Comparison of ENCODE assay signal across 1 cellular context in genomic region chr11:58578635-58579191, GRCh38.
TF ChIP-seq lines count a peak whose summit lies in the region.

A gene with protein sequence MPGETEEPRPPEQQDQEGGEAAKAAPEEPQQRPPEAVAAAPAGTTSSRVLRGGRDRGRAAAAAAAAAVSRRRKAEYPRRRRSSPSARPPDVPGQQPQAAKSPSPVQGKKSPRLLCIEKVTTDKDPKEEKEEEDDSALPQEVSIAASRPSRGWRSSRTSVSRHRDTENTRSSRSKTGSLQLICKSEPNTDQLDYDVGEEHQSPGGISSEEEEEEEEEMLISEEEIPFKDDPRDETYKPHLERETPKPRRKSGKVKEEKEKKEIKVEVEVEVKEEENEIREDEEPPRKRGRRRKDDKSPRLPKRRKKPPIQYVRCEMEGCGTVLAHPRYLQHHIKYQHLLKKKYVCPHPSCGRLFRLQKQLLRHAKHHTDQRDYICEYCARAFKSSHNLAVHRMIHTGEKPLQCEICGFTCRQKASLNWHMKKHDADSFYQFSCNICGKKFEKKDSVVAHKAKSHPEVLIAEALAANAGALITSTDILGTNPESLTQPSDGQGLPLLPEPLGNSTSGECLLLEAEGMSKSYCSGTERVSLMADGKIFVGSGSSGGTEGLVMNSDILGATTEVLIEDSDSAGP (plus strand): TSS chr11:58579063. CDS start chr11:58579282, 219 bp downstream.

TF ChIP-seq in HepG2, 621 proteins besides CTCF, POLR2A, EP300 and RAD21 (continued from another document and continues in another):
- TF ChIP-seq NR2F6 (IDR thresholded peaks at IDR 0.05) = peak; percentile 52; the same call in 1 of the 2 replicates
- TF ChIP-seq NR2F6 (CRISPR knock-in tag; IDR thresholded peaks at IDR 0.05) = peak; percentile 52; the same call in 1 of the 2 replicates
- no peak for TF ChIP-seq TCF12 (IDR thresholded peaks at IDR 0.05)
- no peak for TF ChIP-seq TCF12 (CRISPR knock-in tag; IDR thresholded peaks at IDR 0.05)
- 0 out of 2 replicates have a peak, but pooled peaks have one; percentile 47 for TF ChIP-seq ATAD3A (CRISPR knock-in tag; IDR thresholded peaks at IDR 0.05)
- TF ChIP-seq, protein P1, sequence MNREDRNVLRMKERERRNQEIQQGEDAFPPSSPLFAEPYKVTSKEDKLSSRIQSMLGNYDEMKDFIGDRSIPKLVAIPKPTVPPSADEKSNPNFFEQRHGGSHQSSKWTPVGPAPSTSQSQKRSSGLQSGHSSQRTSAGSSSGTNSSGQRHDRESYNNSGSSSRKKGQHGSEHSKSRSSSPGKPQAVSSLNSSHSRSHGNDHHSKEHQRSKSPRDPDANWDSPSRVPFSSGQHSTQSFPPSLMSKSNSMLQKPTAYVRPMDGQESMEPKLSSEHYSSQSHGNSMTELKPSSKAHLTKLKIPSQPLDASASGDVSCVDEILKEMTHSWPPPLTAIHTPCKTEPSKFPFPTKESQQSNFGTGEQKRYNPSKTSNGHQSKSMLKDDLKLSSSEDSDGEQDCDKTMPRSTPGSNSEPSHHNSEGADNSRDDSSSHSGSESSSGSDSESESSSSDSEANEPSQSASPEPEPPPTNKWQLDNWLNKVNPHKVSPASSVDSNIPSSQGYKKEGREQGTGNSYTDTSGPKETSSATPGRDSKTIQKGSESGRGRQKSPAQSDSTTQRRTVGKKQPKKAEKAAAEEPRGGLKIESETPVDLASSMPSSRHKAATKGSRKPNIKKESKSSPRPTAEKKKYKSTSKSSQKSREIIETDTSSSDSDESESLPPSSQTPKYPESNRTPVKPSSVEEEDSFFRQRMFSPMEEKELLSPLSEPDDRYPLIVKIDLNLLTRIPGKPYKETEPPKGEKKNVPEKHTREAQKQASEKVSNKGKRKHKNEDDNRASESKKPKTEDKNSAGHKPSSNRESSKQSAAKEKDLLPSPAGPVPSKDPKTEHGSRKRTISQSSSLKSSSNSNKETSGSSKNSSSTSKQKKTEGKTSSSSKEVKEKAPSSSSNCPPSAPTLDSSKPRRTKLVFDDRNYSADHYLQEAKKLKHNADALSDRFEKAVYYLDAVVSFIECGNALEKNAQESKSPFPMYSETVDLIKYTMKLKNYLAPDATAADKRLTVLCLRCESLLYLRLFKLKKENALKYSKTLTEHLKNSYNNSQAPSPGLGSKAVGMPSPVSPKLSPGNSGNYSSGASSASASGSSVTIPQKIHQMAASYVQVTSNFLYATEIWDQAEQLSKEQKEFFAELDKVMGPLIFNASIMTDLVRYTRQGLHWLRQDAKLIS (CRISPR knock-in tag; IDR thresholded peaks at IDR 0.05) = 0 out of 2 replicates have a peak, but pooled peaks have one; percentile 60
- no peak; the same call in 1 of the 2 replicates for TF ChIP-seq PITX1 (CRISPR knock-in tag; IDR thresholded peaks at IDR 0.05)
- TF ChIP-seq IRX3 (CRISPR knock-in tag; IDR thresholded peaks at IDR 0.05; ENCODE audit: borderline replicate concordance, low read depth) = peak; percentile 56; the same call in 1 of the 2 replicates
- TF ChIP-seq JUNB (CRISPR knock-in tag; IDR thresholded peaks at IDR 0.05; ENCODE audit: borderline replicate concordance) = no peak
- peak; percentile 50 for TF ChIP-seq RBM22 (optimal IDR thresholded peaks at IDR 0.05; ENCODE audit: low read length)
- TF ChIP-seq, protein P2, sequence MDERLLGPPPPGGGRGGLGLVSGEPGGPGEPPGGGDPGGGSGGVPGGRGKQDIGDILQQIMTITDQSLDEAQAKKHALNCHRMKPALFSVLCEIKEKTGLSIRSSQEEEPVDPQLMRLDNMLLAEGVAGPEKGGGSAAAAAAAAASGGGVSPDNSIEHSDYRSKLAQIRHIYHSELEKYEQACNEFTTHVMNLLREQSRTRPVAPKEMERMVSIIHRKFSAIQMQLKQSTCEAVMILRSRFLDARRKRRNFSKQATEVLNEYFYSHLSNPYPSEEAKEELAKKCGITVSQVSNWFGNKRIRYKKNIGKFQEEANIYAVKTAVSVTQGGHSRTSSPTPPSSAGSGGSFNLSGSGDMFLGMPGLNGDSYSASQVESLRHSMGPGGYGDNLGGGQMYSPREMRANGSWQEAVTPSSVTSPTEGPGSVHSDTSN (CRISPR knock-in tag; IDR thresholded peaks at IDR 0.05) = peak; percentile 74
- peak; percentile 39; the same call in 1 of the 3 replicates for TF ChIP-seq MXI1 (IDR thresholded peaks at IDR 0.05; ENCODE audit: borderline replicate concordance, low read depth, low read length)
- TF ChIP-seq SALL1 (CRISPR knock-in tag; IDR thresholded peaks at IDR 0.05) = peak; percentile 47; the same call in 1 of the 2 replicates
- no peak for TF ChIP-seq ZNF317 (CRISPR knock-in tag; IDR thresholded peaks at IDR 0.05)
- TF ChIP-seq NFAT5 (CRISPR knock-in tag; IDR thresholded peaks at IDR 0.05) = no peak
- no peak for TF ChIP-seq RFXANK (CRISPR knock-in tag; IDR thresholded peaks at IDR 0.05)
- 0 out of 2 replicates have a peak, but pooled peaks have one; percentile 17 for TF ChIP-seq RNF219 (CRISPR knock-in tag; IDR thresholded peaks at IDR 0.05)
- TF ChIP-seq KMT2A (CRISPR knock-in tag; IDR thresholded peaks at IDR 0.05) = no peak
- no peak for TF ChIP-seq HOXD1 (CRISPR knock-in tag; IDR thresholded peaks at IDR 0.05)
- peak; percentile 85 for TF ChIP-seq SP2 (CRISPR knock-in tag; IDR thresholded peaks at IDR 0.05)
- no peak for TF ChIP-seq GZF1 (CRISPR knock-in tag; IDR thresholded peaks at IDR 0.05)
- TF ChIP-seq ZFP41 (CRISPR knock-in tag; IDR thresholded peaks at IDR 0.05; ENCODE audit: borderline replicate concordance) = no peak
- no peak for TF ChIP-seq ZNF558 (CRISPR knock-in tag; IDR thresholded peaks at IDR 0.05; ENCODE audit: borderline replicate concordance)
- TF ChIP-seq HMG20B (CRISPR knock-in tag; conservative IDR thresholded peaks at IDR 0.05) = no peak
- TF ChIP-seq ZNF513 (CRISPR knock-in tag; conservative IDR thresholded peaks at IDR 0.05) = no peak
- no peak for TF ChIP-seq ZNF556 (CRISPR knock-in tag; IDR thresholded peaks at IDR 0.05; ENCODE audit: borderline replicate concordance)
- TF ChIP-seq ISX (CRISPR knock-in tag; conservative IDR thresholded peaks at IDR 0.05) = 0 out of 2 replicates have a peak, but pooled peaks have one; percentile 2
- TF ChIP-seq U2AF2 (IDR thresholded peaks at IDR 0.05; ENCODE audit: low read depth, low read length) = no peak
- TF ChIP-seq BRD4 (CRISPR knock-in tag; IDR thresholded peaks at IDR 0.05) = no peak
- TF ChIP-seq ELF1 (CRISPR knock-in tag; IDR thresholded peaks at IDR 0.05) = no peak
- peak; percentile 45 for TF ChIP-seq AGO2 (optimal IDR thresholded peaks at IDR 0.05; ENCODE audit: low read depth, low read length)
- no peak for TF ChIP-seq HHEX (CRISPR knock-in tag; IDR thresholded peaks at IDR 0.05)
- TF ChIP-seq, protein P3, sequence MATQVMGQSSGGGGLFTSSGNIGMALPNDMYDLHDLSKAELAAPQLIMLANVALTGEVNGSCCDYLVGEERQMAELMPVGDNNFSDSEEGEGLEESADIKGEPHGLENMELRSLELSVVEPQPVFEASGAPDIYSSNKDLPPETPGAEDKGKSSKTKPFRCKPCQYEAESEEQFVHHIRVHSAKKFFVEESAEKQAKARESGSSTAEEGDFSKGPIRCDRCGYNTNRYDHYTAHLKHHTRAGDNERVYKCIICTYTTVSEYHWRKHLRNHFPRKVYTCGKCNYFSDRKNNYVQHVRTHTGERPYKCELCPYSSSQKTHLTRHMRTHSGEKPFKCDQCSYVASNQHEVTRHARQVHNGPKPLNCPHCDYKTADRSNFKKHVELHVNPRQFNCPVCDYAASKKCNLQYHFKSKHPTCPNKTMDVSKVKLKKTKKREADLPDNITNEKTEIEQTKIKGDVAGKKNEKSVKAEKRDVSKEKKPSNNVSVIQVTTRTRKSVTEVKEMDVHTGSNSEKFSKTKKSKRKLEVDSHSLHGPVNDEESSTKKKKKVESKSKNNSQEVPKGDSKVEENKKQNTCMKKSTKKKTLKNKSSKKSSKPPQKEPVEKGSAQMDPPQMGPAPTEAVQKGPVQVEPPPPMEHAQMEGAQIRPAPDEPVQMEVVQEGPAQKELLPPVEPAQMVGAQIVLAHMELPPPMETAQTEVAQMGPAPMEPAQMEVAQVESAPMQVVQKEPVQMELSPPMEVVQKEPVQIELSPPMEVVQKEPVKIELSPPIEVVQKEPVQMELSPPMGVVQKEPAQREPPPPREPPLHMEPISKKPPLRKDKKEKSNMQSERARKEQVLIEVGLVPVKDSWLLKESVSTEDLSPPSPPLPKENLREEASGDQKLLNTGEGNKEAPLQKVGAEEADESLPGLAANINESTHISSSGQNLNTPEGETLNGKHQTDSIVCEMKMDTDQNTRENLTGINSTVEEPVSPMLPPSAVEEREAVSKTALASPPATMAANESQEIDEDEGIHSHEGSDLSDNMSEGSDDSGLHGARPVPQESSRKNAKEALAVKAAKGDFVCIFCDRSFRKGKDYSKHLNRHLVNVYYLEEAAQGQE (IDR thresholded peaks at IDR 0.05; ENCODE audit: borderline replicate concordance in 1 of 2, low read depth in 1 of 2, low read length in 2 of 2) = no peak
- no peak; the same call in 1 of the 2 replicates for TF ChIP-seq ZSCAN30 (CRISPR knock-in tag; IDR thresholded peaks at IDR 0.05)
- TF ChIP-seq GMEB2 (CRISPR knock-in tag; IDR thresholded peaks at IDR 0.05; ENCODE audit: low read depth) = no peak
- no peak for TF ChIP-seq ZNF605 (CRISPR knock-in tag; IDR thresholded peaks at IDR 0.05)
- 0 out of 2 replicates have a peak, but pooled peaks have one; percentile 54 for TF ChIP-seq ZNF552 (CRISPR knock-in tag; IDR thresholded peaks at IDR 0.05; ENCODE audit: borderline replicate concordance)
- TF ChIP-seq NR2C2 (CRISPR knock-in tag; IDR thresholded peaks at IDR 0.05; ENCODE audit: borderline replicate concordance) = no peak
- TF ChIP-seq ZNF501 (CRISPR knock-in tag; IDR thresholded peaks at IDR 0.05) = peak; percentile 37; the same call in 1 of the 2 replicates
- TF ChIP-seq, protein P4, sequence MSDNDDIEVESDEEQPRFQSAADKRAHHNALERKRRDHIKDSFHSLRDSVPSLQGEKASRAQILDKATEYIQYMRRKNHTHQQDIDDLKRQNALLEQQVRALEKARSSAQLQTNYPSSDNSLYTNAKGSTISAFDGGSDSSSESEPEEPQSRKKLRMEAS (IDR thresholded peaks at IDR 0.05) = peak; percentile 75
- TF ChIP-seq IKZF1 (IDR thresholded peaks at IDR 0.05) = no peak
